In the genomic region with DNA sequence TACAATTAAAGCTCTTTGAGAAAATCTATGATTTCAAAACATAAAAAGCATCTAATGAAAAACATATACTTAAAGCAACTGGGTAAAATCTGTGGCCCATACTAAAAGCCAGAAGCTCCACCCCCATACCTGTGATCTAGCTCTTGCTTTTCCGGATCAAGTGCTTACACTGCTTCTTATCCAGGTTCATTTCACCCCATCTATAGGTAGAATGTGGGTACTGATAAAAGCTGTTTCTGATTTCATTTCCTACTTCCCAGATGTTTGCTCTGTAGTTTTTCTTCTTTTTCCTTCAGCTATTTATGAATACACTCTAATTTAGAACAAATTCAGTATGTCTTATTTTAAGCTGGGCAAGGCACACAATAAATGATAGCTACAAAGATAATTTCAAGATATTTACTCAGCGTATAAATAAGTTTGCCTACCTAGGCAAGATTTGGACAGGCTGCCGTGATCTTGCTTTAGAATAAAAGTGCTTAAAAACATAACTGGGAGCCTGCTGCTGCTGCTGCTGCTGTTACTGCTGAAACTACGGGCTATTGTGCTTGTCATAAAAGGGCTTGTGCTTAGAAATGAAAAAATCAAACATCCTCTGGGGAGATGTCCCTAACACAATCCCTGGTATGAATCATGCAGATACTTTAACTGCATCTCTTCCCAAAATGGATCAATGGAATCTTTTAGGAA, we compare ENCODE assay signal across 8 cellular contexts. TPM values are rescaled to one million over a fixed set of nuclear protein-coding genes. Genes with fewer than 3 reads are reported as not detected.
A peak's percentile ranks its signal among the peaks of the same experiment; 100 is the strongest.
DNase-seq lines count a peak whose midpoint lies in the region; ATAC-seq and TF ChIP-seq lines count a peak whose summit lies in the region.

No MANE protein-coding gene starts in this region.

- DNase-seq in left ventricle myocardium inferior (no peak), Right ventricle myocardium inferior (ENCODE audit: missing footprints) (no peak), NCI-H2029 treated with DMSO at 0.1 percent for 48 hours (lab: John Stamatoyannopoulos, UW) (peak; percentile 73), amniotic epithelial cell (ENCODE audit: low read depth) (peak; percentile 41), kidney glomerular epithelial cell (lab: John Stamatoyannopoulos, UW) (peak; percentile 82)
- no peak for DNase-seq in NK-92 treated with Interleukin-12 subunit alpha and Interleukin-12 subunit beta, amount 100 ng/mL, for 24 hours (lab: John Stamatoyannopoulos, UW)
- DNase-seq in stimulated activated CD4-positive, alpha-beta T cell treated with anti-CD3 and anti-CD28 coated beads, Interleukin-2, amount 100 ng/mL, for 48 hours = no peak

- 47% methylated on average over 4 of the region's 4 CpGs for WGBS in urinary bladder

- H3K27me3 ChIP-seq in left ventricle myocardium inferior (ENCODE audit: low read depth) = no peaks in the 10 kb centered on the region

- peak overlapping the region; percentile 91 for H3K4me3 ChIP-seq in left ventricle myocardium inferior
- peak overlapping the region; percentile 17 for H3K4me3 ChIP-seq in urinary bladder (ENCODE audit: low read depth, low read length)

- no peaks in the 10 kb centered on the region for H3K36me3 ChIP-seq in left ventricle myocardium inferior
- H3K36me3 ChIP-seq in urinary bladder (ENCODE audit: insufficient read depth) = no peaks in the 10 kb centered on the region

- H3K4me1 ChIP-seq in left ventricle myocardium inferior (peaks cover 77% of the 10 kb centered on the region), urinary bladder (ENCODE audit: insufficient read depth) (no peaks in the 10 kb centered on the region)

- H3K9me3 ChIP-seq in left ventricle myocardium inferior (replicated peaks) = no peaks in the 10 kb centered on the region

- intact Hi-C loops in left ventricle myocardium inferior (cut with micrococcal nuclease) (loop anchor here (10.0 kb wide), 3 partner anchors 63 to 193 kb away; no protein-coding TSS in a partner anchor), Right ventricle myocardium inferior (cut with DNase I) (loop anchor here (1.0 to 10.0 kb wide), 4 partner anchors 143 to 765 kb away; no protein-coding TSS in a partner anchor)

- ATAC-seq in Right ventricle myocardium inferior = no peak

- peak; percentile 27 for TF ChIP-seq CTCF in left ventricle myocardium inferior (IDR thresholded peaks at IDR 0.05; ENCODE audit: borderline replicate concordance)

- peak overlapping the region; percentile 95 for H3K27ac ChIP-seq in left ventricle myocardium inferior (replicated peaks)
- no peak overlapping the region for H3K27ac ChIP-seq in urinary bladder (ENCODE audit: low read depth)

RNA-seq across cellular contexts. Expression of gene SIPA1L2, which starts 2.1 kb away (rescaled TPM):
- 127 TPM for total RNA-seq in left ventricle myocardium inferior
- total RNA-seq in Right ventricle myocardium inferior = 120 TPM
- 50.8 TPM for total RNA-seq in urinary bladder
- 11.8 TPM for polyA plus RNA-seq in urinary bladder

Comparison
In these comparisons a context has a peak if more than half of its experiments do, and no peak if none do; other contexts are left out.
1. DNase-seq: peak in NCI-H2029 treated with DMSO at 0.1 percent for 48 hours (single experiment), amniotic epithelial cell (single experiment) and kidney glomerular epithelial cell (single experiment); none in left ventricle myocardium inferior (single experiment), Right ventricle myocardium inferior (single experiment), NK-92 treated with Interleukin-12 subunit alpha and Interleukin-12 subunit beta, amount 100 ng/mL, for 24 hours (single experiment) and stimulated activated CD4-positive, alpha-beta T cell treated with anti-CD3 and anti-CD28 coated beads, Interleukin-2, amount 100 ng/mL, for 48 hours (0 of 2).